8 cellular contexts compared by ENCODE assay signal in the genomic region with DNA sequence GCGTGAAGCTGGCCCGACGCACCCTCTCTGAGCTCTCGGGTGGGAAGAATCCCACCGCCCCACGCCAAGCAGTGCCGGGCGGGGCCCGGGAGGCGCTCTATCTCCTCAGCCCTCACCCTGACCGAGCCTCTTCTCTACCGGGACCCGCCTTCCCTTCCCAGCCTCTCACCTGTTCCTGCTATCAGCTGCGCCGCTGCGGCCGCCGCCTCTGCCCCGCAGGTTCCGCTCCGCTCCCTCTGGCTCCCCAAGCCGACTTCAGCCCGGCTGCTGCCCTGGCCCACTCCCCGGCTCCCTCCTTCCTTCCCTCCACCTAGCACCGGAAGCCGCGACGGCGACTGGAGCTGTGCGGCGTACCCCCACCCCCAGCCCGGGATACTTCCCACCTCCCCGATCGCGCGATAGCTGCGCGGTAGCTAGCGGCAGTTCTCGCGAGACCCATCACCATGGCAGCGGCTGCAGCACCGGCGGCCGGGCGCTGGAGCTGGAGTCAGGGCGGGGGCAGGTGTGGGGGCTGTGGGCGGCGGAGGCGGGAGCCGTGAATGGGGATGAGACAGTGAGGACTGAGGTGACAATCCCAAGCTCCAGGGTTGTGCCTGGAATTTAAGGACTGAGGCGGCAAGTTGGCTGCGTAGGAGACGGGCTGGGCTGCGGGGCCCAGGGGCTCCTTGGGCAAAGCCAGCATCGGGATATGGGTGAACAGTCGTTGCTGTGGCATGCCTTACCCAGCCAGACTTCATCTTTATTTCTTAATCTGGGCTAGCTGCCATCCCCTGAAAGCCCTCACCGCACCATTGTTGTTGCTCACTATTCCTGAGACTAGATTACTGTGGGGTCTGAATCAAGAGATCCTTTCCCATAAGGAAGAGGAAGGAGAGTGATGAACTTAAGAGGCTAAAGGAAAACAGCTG.
A peak's percentile ranks its signal among the peaks of the same experiment; 100 is the strongest.
DNase-seq lines count a peak whose midpoint lies in the region; ATAC-seq and TF ChIP-seq lines count a peak whose summit lies in the region.

ARF3 (minus strand) TSS at position 347 of the 908 bp plus-strand sequence. CDS start 16,392 bp downstream, outside the sequence.

- ATAC-seq in GM19043 (IDR thresholded peaks at IDR 0.05; ENCODE audit: low read depth, unreplicated experiment) (peak; percentile 82), HG03432 (IDR thresholded peaks at IDR 0.05; ENCODE audit: unreplicated experiment) (peak; percentile 94)

- DNase-seq in AG09319 (ENCODE audit: extremely low read depth, low read depth) = peak; percentile 81
- peak; percentile 88 to 94 for DNase-seq in NCI-H524 (lab: John Stamatoyannopoulos, UW)
- DNase-seq in activated CD4-positive, alpha-beta T cell treated with anti-CD3 and anti-CD28 coated beads for 4 hours = peak; percentile 92 to 93
- DNase-seq in choroid plexus epithelial cell (ENCODE audit: low read depth) = peak; percentile 93
- peak; percentile 95 for DNase-seq in kidney tubule cell (ENCODE audit: low spot score)
- DNase-seq in stimulated activated CD4-positive, alpha-beta T cell treated with anti-CD3 and anti-CD28 coated beads, Interleukin-1b, Interleukin-23, amount 100 ng/mL, for 1 hour (ENCODE audit: low read depth in 2 of 2) = peak; percentile 79 to 83

- TF ChIP-seq CTCF in AG09319 (IDR thresholded peaks at IDR 0.05; ENCODE audit: low read depth, low read length) (no peak), choroid plexus epithelial cell (conservative IDR thresholded peaks at IDR 0.05; ENCODE audit: low read depth, low read length) (no peak)

- H3K4me3 ChIP-seq in choroid plexus epithelial cell (ENCODE audit: low read depth, low read length) = peak within 1 kb of the TSS; percentile 99

Comparison
In these comparisons a context has a peak if more than half of its experiments do, and no peak if none do; other contexts are left out.
1. Peak in every context shown above with its lines: DNase-seq, ATAC-seq and H3K4me3 ChIP-seq.